Comparison of ENCODE assay signal across 15 cellular contexts in genomic region chr1:103744449-103744848, GRCh38. TPM values are rescaled to one million over a fixed set of nuclear protein-coding genes. Genes with fewer than 3 reads are reported as not detected.
"Had no signal": no experiment of that assay in that cellular context is flagged by ENCODE, and none has a peak within 500 bp of the region (broad histone marks: within the 10 kb centered on the region; RNA-seq: fewer than 3 reads in every experiment).

No MANE protein-coding gene starts in this region.

RNA-seq across cellular contexts. Expression of gene AMY1C, which starts 5.2 kb away (rescaled TPM):
- total RNA-seq: activated B cell treated with CpG ODN at 0.5 μM for 24 hours; activated CD4-positive, alpha-beta memory T cell treated with anti-CD3 and anti-CD28 coated beads for 36 hours; activated CD4-positive, alpha-beta memory T cell treated with anti-CD3 and anti-CD28 coated beads, Interleukin-2, amount 10 ng/mL, durations not matched to agents 7 days and 5 days; activated CD4-positive, alpha-beta T cell treated with anti-CD3 and anti-CD28 coated beads for 36 hours; activated CD4-positive, alpha-beta T cell treated with anti-CD3 and anti-CD28 coated beads, Interleukin-2, amount 10 ng/mL, durations not matched to agents 24 days and 14 days; activated CD4-positive, alpha-beta T cell treated with anti-CD3 and anti-CD28 coated beads, Interleukin-2, amount 10 ng/mL, durations not matched to agents 7 days and 5 days; activated CD8-positive, alpha-beta memory T cell treated with anti-CD3 and anti-CD28 coated beads for 36 hours; activated CD8-positive, alpha-beta memory T cell treated with anti-CD3 and anti-CD28 coated beads, Interleukin-2, amount 10 ng/mL, durations not matched to agents 7 days and 5 days; activated CD8-positive, alpha-beta T cell treated with anti-CD3 and anti-CD28 coated beads for 36 hours; activated CD8-positive, alpha-beta T cell treated with anti-CD3 and anti-CD28 coated beads, Interleukin-2, amount 10 ng/mL, durations not matched to agents 7 days and 5 days; T-cell; T-helper 1 cell treated with Interleukin-12 subunit alpha and Interleukin-12 subunit beta and Interleukin-4 antibody, amounts not matched to agents 30 ng/mL and 1 ng/mL, for 36 hours; T-helper 17 cell; T-helper 2 cell treated with Interferon-gamma antibody and Interleukin-4, amounts not matched to agents 100 ng/mL and 5 ng/mL, for 36 hours; WTC11 had no signal

RNA-seq across cellular contexts. Expression of gene AMY1B, which starts 48.4 kb away (rescaled TPM):
- total RNA-seq: activated B cell treated with CpG ODN at 0.5 μM for 24 hours; activated CD4-positive, alpha-beta memory T cell treated with anti-CD3 and anti-CD28 coated beads for 36 hours; activated CD4-positive, alpha-beta memory T cell treated with anti-CD3 and anti-CD28 coated beads, Interleukin-2, amount 10 ng/mL, durations not matched to agents 7 days and 5 days; activated CD4-positive, alpha-beta T cell treated with anti-CD3 and anti-CD28 coated beads for 36 hours; activated CD4-positive, alpha-beta T cell treated with anti-CD3 and anti-CD28 coated beads, Interleukin-2, amount 10 ng/mL, durations not matched to agents 24 days and 14 days; activated CD4-positive, alpha-beta T cell treated with anti-CD3 and anti-CD28 coated beads, Interleukin-2, amount 10 ng/mL, durations not matched to agents 7 days and 5 days; activated CD8-positive, alpha-beta memory T cell treated with anti-CD3 and anti-CD28 coated beads for 36 hours; activated CD8-positive, alpha-beta memory T cell treated with anti-CD3 and anti-CD28 coated beads, Interleukin-2, amount 10 ng/mL, durations not matched to agents 7 days and 5 days; activated CD8-positive, alpha-beta T cell treated with anti-CD3 and anti-CD28 coated beads for 36 hours; activated CD8-positive, alpha-beta T cell treated with anti-CD3 and anti-CD28 coated beads, Interleukin-2, amount 10 ng/mL, durations not matched to agents 7 days and 5 days; T-cell; T-helper 1 cell treated with Interleukin-12 subunit alpha and Interleukin-12 subunit beta and Interleukin-4 antibody, amounts not matched to agents 30 ng/mL and 1 ng/mL, for 36 hours; T-helper 17 cell; T-helper 2 cell treated with Interferon-gamma antibody and Interleukin-4, amounts not matched to agents 100 ng/mL and 5 ng/mL, for 36 hours; WTC11 had no signal
